11 cellular contexts compared by ENCODE assay signal in genomic region chr17:71655542-71655941, GRCh38.
"Had no signal": no experiment of that assay in that cellular context is flagged by ENCODE, and none has a peak within 500 bp of the region (broad histone marks: within the 10 kb centered on the region; RNA-seq: fewer than 3 reads in every experiment).

No MANE protein-coding gene starts in this region.

- FAIRE-seq: H1, H54 had no signal

- ATAC-seq: GM23338, HCT116 had no signal

- H3K9me3 ChIP-seq: HAP-1 had no signal

- H3K36me3 ChIP-seq: HAP-1 had no signal

- H2AFZ ChIP-seq: GM23248, GM23338 had no signal

- H3K4me2 ChIP-seq: GM23338 had no signal

- H3K27ac ChIP-seq: GM23248 had no signal

- H3K4me3 ChIP-seq: GM23248, GM23338, HAP-1 had no signal

- H3K9ac ChIP-seq: GM23248 had no signal

- H3K4me1 ChIP-seq: HAP-1 had no signal

- DNase-seq: GM23248, GOT3, H7, H9, HCEC 1CT, HFFc6 had no signal
